In genomic region chr1:159000627-159001026, GRCh38 we compare ENCODE assay signal across 9 cellular contexts. TPM values are rescaled to one million over a fixed set of nuclear protein-coding genes. Genes with fewer than 3 reads are reported as not detected.
DNase-seq lines count a peak whose midpoint lies in the region; ATAC-seq and TF ChIP-seq lines count a peak whose summit lies in the region.
"Had no signal": no experiment of that assay in that cellular context is flagged by ENCODE, and none has a peak within 500 bp of the region (broad histone marks: within the 10 kb centered on the region; RNA-seq: fewer than 3 reads in every experiment).

No MANE protein-coding gene starts in this region.

- H3K9me2 ChIP-seq in GM23248 (ENCODE audit: insufficient read depth) = no peaks in the 10 kb centered on the region

- peak overlapping the region; percentile 97 for H2AFZ ChIP-seq in GM23248
- H2AFZ ChIP-seq in osteoblast (ENCODE audit: low read length) = peak overlapping the region; percentile 89

- in situ Hi-C loops in GM23248 (cut with MboI) = no loop called here

- H3K27ac ChIP-seq in GM23248 (peak overlapping the region; percentile 95), osteoblast (ENCODE audit: low read depth, low read length) (peak overlapping the region; percentile 92)
- no peak overlapping the region for H3K27ac ChIP-seq in CD4-positive, alpha-beta T cell (ENCODE audit: low read depth, low read length)

- no peaks in the 10 kb centered on the region for H3K36me3 Mint-ChIP-seq in CD4-positive, alpha-beta T cell (ENCODE audit: low read depth)
- H3K36me3 Mint-ChIP-seq: IgD-negative memory B cell had no signal

- no peak overlapping the region for H3K27ac Mint-ChIP-seq in CD4-positive, alpha-beta T cell
- H3K27ac Mint-ChIP-seq: IgD-negative memory B cell had no signal

- H3K36me3 ChIP-seq in GM23248 (ENCODE audit: low read depth) (no peaks in the 10 kb centered on the region), osteoblast (ENCODE audit: insufficient read depth, low read length) (no peaks in the 10 kb centered on the region)

- H3K27me3 Mint-ChIP-seq in CD4-positive, alpha-beta T cell = no peaks in the 10 kb centered on the region
- H3K27me3 Mint-ChIP-seq: IgD-negative memory B cell had no signal

- H3K4me1 ChIP-seq in GM23248 (ENCODE audit: insufficient read depth) = peaks cover 35% of the 10 kb centered on the region
- peaks cover 29% of the 10 kb centered on the region for H3K4me1 ChIP-seq in osteoblast (ENCODE audit: insufficient read depth, low read length)

- POLR2A ChIA-PET in CD4-positive, alpha-beta T cell (lab: Charles Lee) = no interaction called here

- H3K4me1 Mint-ChIP-seq in CD4-positive, alpha-beta T cell (ENCODE audit: low read depth) = peaks cover 27% of the 10 kb centered on the region

- H3K9me3 Mint-ChIP-seq in CD4-positive, alpha-beta T cell = no peaks in the 10 kb centered on the region
- H3K9me3 Mint-ChIP-seq: IgD-negative memory B cell had no signal

- peaks cover 33% of the 10 kb centered on the region for H3F3A ChIP-seq in GM23248 (ENCODE audit: insufficient read depth)

- H3K9ac ChIP-seq in GM23248 = peak overlapping the region; percentile 86

- TF ChIP-seq CTCF in osteoblast (IDR thresholded peaks at IDR 0.05; ENCODE audit: extremely low read depth, low read depth, low read length) = no peak
- TF ChIP-seq CTCF in CD4-positive, alpha-beta T cell (IDR thresholded peaks at IDR 0.05) = no peak

- CTCF ChIA-PET in CD4-positive, alpha-beta T cell (lab: Charles Lee) = interaction anchor here (1.0 kb wide), 1 partner anchor 20 kb away, joined by 3 read pairs; no protein-coding TSS in a partner anchor

- H4K20me1 ChIP-seq in GM23248 (ENCODE audit: insufficient read depth) = no peaks in the 10 kb centered on the region
- no peaks in the 10 kb centered on the region for H4K20me1 ChIP-seq in osteoblast (ENCODE audit: insufficient read depth, low read length)

- WGBS in GM23248 (ENCODE audit: low coverage in 1 of 2, low lambda C conversion rate in 2 of 2, missing lambda C conversion rate in 2 of 2), 2 experiments = 0% methylated on average over 1 of the region's 1 CpG

- no peak for ATAC-seq in CD4-positive, alpha-beta T cell (ENCODE audit: poor library complexity)

- intact Hi-C loops in CD4-positive, alpha-beta T cell (cut with DNase I, micrococcal nuclease) = loop anchor here in 1 of 2 experiments (10.0 kb wide), 1 partner anchor 1006 kb away; the partner anchor contains the start of gene KIRREL1

- DNase-seq in GM23248 = peak; percentile 95
- peak; percentile 60 for DNase-seq in T1000 (lab: John Stamatoyannopoulos, UW)
- DNase-seq in glomerular visceral epithelial cell (ENCODE audit: extremely low spot score) = peak; percentile 80
- DNase-seq in osteoblast (ENCODE audit: insufficient read length, low spot score, missing footprints) = peak; percentile 77
- DNase-seq in NCI-H1930 (lab: John Stamatoyannopoulos, UW) = no peak
- no peak for DNase-seq in NCI-H2107 treated with DMSO at 0.1 percent for 48 hours (lab: John Stamatoyannopoulos, UW; ENCODE audit: unreplicated experiment)
- DNase-seq in activated naive CD4-positive, alpha-beta T cell treated with anti-CD3 and anti-CD28 coated beads, Interleukin-2, amount 50 U/mL, for 16 hours = no peak
- DNase-seq in CD4-positive, alpha-beta T cell = no peak

- H3K79me2 ChIP-seq in GM23248 (ENCODE audit: insufficient read depth) (peaks cover 4% of the 10 kb centered on the region; the same call in 1 of the 2 replicates), osteoblast (ENCODE audit: insufficient read depth, low read length) (no peaks in the 10 kb centered on the region)

- H3K4me2 ChIP-seq in GM23248 (ENCODE audit: unreplicated experiment) = peak overlapping the region; percentile 97
- H3K4me2 ChIP-seq in osteoblast (ENCODE audit: insufficient read depth, low read length) = peak overlapping the region; percentile 96

- H3K9me3 ChIP-seq in GM23248 (ENCODE audit: low read depth) (no peaks in the 10 kb centered on the region), osteoblast (ENCODE audit: low read depth, low read length) (no peaks in the 10 kb centered on the region)
- H3K9me3 ChIP-seq in CD4-positive, alpha-beta T cell (ENCODE audit: control insufficient read depth, low read length) = no peaks in the 10 kb centered on the region

- H3K4me3 ChIP-seq in GM23248 (peak overlapping the region; percentile 83), osteoblast (ENCODE audit: insufficient read depth, low read length) (peak overlapping the region; percentile 72)

- H3K27me3 ChIP-seq in GM23248 (replicated peaks; ENCODE audit: insufficient read depth) (no peaks in the 10 kb centered on the region), osteoblast (ENCODE audit: insufficient read depth, low read length) (peaks cover 4% of the 10 kb centered on the region)
- no peaks in the 10 kb centered on the region for H3K27me3 ChIP-seq in CD4-positive, alpha-beta T cell (ENCODE audit: control insufficient read depth, insufficient read depth, low read length)

- H3K4me3 Mint-ChIP-seq in CD4-positive, alpha-beta T cell = no peak overlapping the region
- H3K4me3 Mint-ChIP-seq: IgD-negative memory B cell had no signal

RNA-seq across cellular contexts. Expression of gene IFI16, which starts 9.1 kb away (rescaled TPM):
- total RNA-seq in GM23248 (2014; rRNA removed; shearing (Covaris generic)) = 36.4 and 45.5 TPM in 2 replicates
- polyA plus RNA-seq in GM23248 (2016; fragmentation: Nextera tagmentation; extraction: Ambion mirVana) = 88.1 and 88.9 TPM in 2 replicates
- 129 and 171 TPM in 2 replicates for total RNA-seq in osteoblast
- 10 to 100 TPM; 36.9 to 37.6 TPM for total RNA-seq in CD4-positive, alpha-beta T cell

Comparison
In these comparisons a context has a peak if more than half of its experiments do, and no peak if none do; other contexts are left out.
1. DNase-seq: peak in GM23248 (single experiment), T1000 (single experiment), glomerular visceral epithelial cell (single experiment) and osteoblast (single experiment); none in NCI-H1930 (0 of 2), NCI-H2107 treated with DMSO at 0.1 percent for 48 hours (single experiment), activated naive CD4-positive, alpha-beta T cell treated with anti-CD3 and anti-CD28 coated beads, Interleukin-2, amount 50 U/mL, for 16 hours (single experiment) and CD4-positive, alpha-beta T cell (0 of 10).